ENCODE assay signal across 15 cellular contexts in the genomic region with DNA sequence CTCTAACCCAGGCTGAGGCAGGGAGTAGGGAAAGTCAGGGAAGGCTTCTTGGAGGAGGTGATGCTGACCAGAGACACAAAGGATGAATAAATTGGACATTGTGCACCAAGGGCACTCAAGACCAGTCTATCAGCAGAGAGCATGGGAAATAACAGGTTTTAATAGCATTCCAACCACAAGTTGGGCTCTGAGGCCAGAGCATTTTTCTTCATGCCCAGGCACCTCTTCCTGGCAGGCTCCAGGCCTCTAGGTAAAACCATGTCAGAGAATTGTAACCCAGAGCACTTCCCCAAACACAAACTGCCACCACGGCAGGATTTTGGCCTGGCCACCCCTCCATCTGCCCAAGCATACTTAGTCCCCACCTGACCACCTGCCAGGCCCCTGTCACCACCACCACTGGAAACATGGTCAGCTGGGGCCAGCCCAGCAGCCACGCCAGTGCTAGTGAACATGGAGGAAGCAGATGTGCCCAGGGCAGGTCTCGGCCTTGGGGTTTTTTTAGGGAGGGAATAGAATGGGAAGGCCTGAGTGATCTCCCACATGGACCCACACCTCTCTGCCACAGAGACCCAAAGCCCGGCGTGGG.
"Had no signal": no experiment of that assay in that cellular context is flagged by ENCODE, and none has a peak within 500 bp of the region (broad histone marks: within the 10 kb centered on the region; RNA-seq: fewer than 3 reads in every experiment).

No MANE protein-coding gene starts in this region.

- H3K27ac ChIP-seq: dorsolateral prefrontal cortex, right lobe of liver, transverse colon had no signal

- H3K36me3 Mint-ChIP-seq: natural killer cell treated with Interleukin-12 subunit alpha and Interleukin-12 subunit beta and Interleukin-15 and Interleukin-18, amount 100 ng/mL, for 72 hours had no signal

- H3K4me3 Mint-ChIP-seq: activated naive CD8-positive, alpha-beta T cell treated with anti-CD3 and anti-CD28 coated beads, Interleukin-2, amount 50 U/mL, for 24 hours; natural killer cell treated with Interleukin-12 subunit alpha and Interleukin-12 subunit beta and Interleukin-15 and Interleukin-18, amount 100 ng/mL, for 72 hours had no signal

- H3K4me3 ChIP-seq: dorsolateral prefrontal cortex, right lobe of liver, transverse colon had no signal

- H3K36me3 ChIP-seq: right lobe of liver, transverse colon had no signal

- H3K27me3 ChIP-seq: dorsolateral prefrontal cortex, right lobe of liver, transverse colon had no signal

- DNase-seq: activated CD4-positive, alpha-beta T cell treated with anti-CD3 and anti-CD28 coated beads, Interleukin-2, amount 50 U/mL, for 4 hours; activated CD4-positive, CD25-positive, alpha-beta regulatory T cell treated with anti-CD3 and anti-CD28 coated beads, Interleukin-2, amount 50 U/mL, for 72 hours; activated naive CD4-positive, alpha-beta T cell treated with Interleukin-2 at 50 U/mL for 16 hours; activated naive CD8-positive, alpha-beta T cell treated with anti-CD3 and anti-CD28 coated beads, Interleukin-2, amount 50 U/mL, for 24 hours; activated T-cell treated with anti-CD3 and anti-CD28 coated beads for 4 hours; aorta; dorsolateral prefrontal cortex; nucleus accumbens; right lobe of liver; stimulated activated CD4-positive, alpha-beta T cell treated with anti-CD3 and anti-CD28 coated beads, Interleukin-1b, Interleukin-23, amount 100 ng/mL, for 48 hours; T-helper 2 cell; transverse colon had no signal

- H3K27ac Mint-ChIP-seq: activated naive CD8-positive, alpha-beta T cell treated with anti-CD3 and anti-CD28 coated beads, Interleukin-2, amount 50 U/mL, for 24 hours; natural killer cell treated with Interleukin-12 subunit alpha and Interleukin-12 subunit beta and Interleukin-15 and Interleukin-18, amount 100 ng/mL, for 72 hours; progenitor cell of endocrine pancreas had no signal

- H3K4me1 ChIP-seq: right lobe of liver had no signal

- H3K9me3 ChIP-seq: right lobe of liver, transverse colon had no signal

- H3K9me3 Mint-ChIP-seq: activated naive CD8-positive, alpha-beta T cell treated with anti-CD3 and anti-CD28 coated beads, Interleukin-2, amount 50 U/mL, for 24 hours; natural killer cell treated with Interleukin-12 subunit alpha and Interleukin-12 subunit beta and Interleukin-15 and Interleukin-18, amount 100 ng/mL, for 72 hours had no signal

- ATAC-seq: activated naive CD8-positive, alpha-beta T cell treated with anti-CD3 and anti-CD28 coated beads, Interleukin-2, amount 50 U/mL, for 24 hours; esophagus mucosa; natural killer cell treated with Interleukin-12 subunit alpha and Interleukin-12 subunit beta and Interleukin-15 and Interleukin-18, amount 100 ng/mL, for 72 hours; right lobe of liver had no signal
